Comparison of ENCODE assay signal across 8 cellular contexts in the genomic region with DNA sequence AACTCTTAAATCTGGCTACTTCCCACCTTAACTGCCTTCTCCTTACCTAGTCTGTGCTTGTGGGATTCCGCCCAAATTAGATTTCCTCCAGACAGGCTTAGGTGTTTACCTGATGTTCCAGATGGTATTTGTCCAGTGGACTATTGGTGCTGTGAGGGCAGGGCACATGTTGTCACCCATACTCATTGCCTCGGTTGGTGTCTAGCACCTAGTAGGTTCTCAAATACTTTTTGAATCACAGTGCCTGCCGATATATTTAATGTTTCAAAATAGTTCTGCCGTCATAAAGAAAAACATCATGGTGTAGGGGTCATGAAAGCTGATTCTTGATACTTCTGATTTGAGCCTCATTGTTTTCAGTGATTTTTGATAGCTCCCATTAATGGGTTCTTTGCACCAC. TPM values are rescaled to one million over a fixed set of nuclear protein-coding genes. Genes with fewer than 3 reads are reported as not detected.
A peak's percentile ranks its signal among the peaks of the same experiment; 100 is the strongest.
DNase-seq lines count a peak whose midpoint lies in the region; ATAC-seq and TF ChIP-seq lines count a peak whose summit lies in the region.

No MANE protein-coding gene starts in this region.

- H3K36me3 ChIP-seq in GM06990 (ENCODE audit: control insufficient read depth, insufficient read depth, low read length) (no peaks in the 10 kb centered on the region; the same call in 1 of the 2 replicates), SJCRH30 (peaks cover 31% of the 10 kb centered on the region), esophagus squamous epithelium (peaks cover 0 to 5% (median 0%) of the 10 kb centered on the region in 3 donors), prostate gland (no peaks in the 10 kb centered on the region)

- intact Hi-C loops in esophagus squamous epithelium (cut with DNase I), result no loop called here
- intact Hi-C loops in prostate gland (cut with DNase I), result loop anchor here (5.0 to 10.0 kb wide), 2 partner anchors 190 to 318 kb away; partner anchors contain the start of genes ATG4B, STK25 and THAP4

- 0 to 5% methylated on average over 4 of the region's 4 CpGs for WGBS in esophagus squamous epithelium, 2 donors
- 7% methylated on average over 4 of the region's 4 CpGs for WGBS in prostate gland

- no peak for TF ChIP-seq CTCF in GM06990 (IDR thresholded peaks at IDR 0.05; ENCODE audit: insufficient read depth, low read length, poor library complexity, severe bottlenecking)
- no peak for TF ChIP-seq CTCF in esophagus squamous epithelium (IDR thresholded peaks at IDR 0.05)
- no peak for TF ChIP-seq CTCF in prostate gland (IDR thresholded peaks at IDR 0.05)

- H3K27ac ChIP-seq in SJCRH30 (peak overlapping the region; percentile 98), esophagus squamous epithelium (peak overlapping the region; percentile 95 to 100 (median 100)), prostate gland (peak overlapping the region; percentile 98)

- H3K4me3 ChIP-seq in GM06990 (replicated peaks; ENCODE audit: low read depth, low read length) (peak overlapping the region; percentile 97), SJCRH30 (peak overlapping the region; percentile 94), esophagus squamous epithelium (peak overlapping the region; percentile 70 to 93 (median 85)), prostate gland (peak overlapping the region; percentile 88 to 92)

- ATAC-seq in HG03460 (IDR thresholded peaks at IDR 0.05; ENCODE audit: unreplicated experiment) (no peak), GM19351 (IDR thresholded peaks at IDR 0.05; ENCODE audit: unreplicated experiment) (no peak)

- H3K9me3 ChIP-seq in SJCRH30 (replicated peaks), result no peaks in the 10 kb centered on the region
- no peaks in the 10 kb centered on the region for H3K9me3 ChIP-seq in esophagus squamous epithelium
- H3K9me3 ChIP-seq in prostate gland, result no peaks in the 10 kb centered on the region

- H3K4me1 ChIP-seq in SJCRH30 (peaks cover 5% of the 10 kb centered on the region; the same call in 1 of the 2 replicates), esophagus squamous epithelium (peaks cover 14 to 81% (median 48%) of the 10 kb centered on the region in 3 donors), prostate gland (replicated peaks) (peaks cover 11% of the 10 kb centered on the region)

- no peak for DNase-seq in GM06990 (ENCODE audit: extremely low read depth, insufficient read length)
- DNase-seq in SJCRH30, result no peak
- DNase-seq in esophagus squamous epithelium (lab: John Stamatoyannopoulos, UW), result no peak
- DNase-seq in prostate gland (ENCODE audit: low spot score), result peak; percentile 24
- no peak for DNase-seq in NCI-H526 (lab: John Stamatoyannopoulos, UW)
- no peak for DNase-seq in hippocampal formation (lab: John Stamatoyannopoulos, UW)

- H3K27me3 ChIP-seq in GM06990 (replicated peaks; ENCODE audit: control insufficient read depth, insufficient read depth, low read length), result no peaks in the 10 kb centered on the region
- H3K27me3 ChIP-seq in SJCRH30, result no peaks in the 10 kb centered on the region
- H3K27me3 ChIP-seq in esophagus squamous epithelium, result no peaks in the 10 kb centered on the region
- H3K27me3 ChIP-seq in prostate gland (replicated peaks; ENCODE audit: insufficient read depth), result no peaks in the 10 kb centered on the region

- TF ChIP-seq POLR2A in esophagus squamous epithelium (IDR thresholded peaks at IDR 0.05), result no peak
- TF ChIP-seq POLR2A in prostate gland (IDR thresholded peaks at IDR 0.05), result no peak

RNA-seq across cellular contexts. Expression of gene SEPTIN2, which starts 1.1 kb away (rescaled TPM):
- 589 and 661 TPM in 2 replicates for total RNA-seq in SJCRH30 (2014; rRNA removed; shearing (Covaris generic))
- total RNA-seq in esophagus squamous epithelium (100 to 1,000 TPM in 3 of 4 donors, 10 to 100 TPM in 1; 95.9 to 236 (median 185) TPM), prostate gland (100 to 1,000 TPM; 202 to 284 TPM)

RNA-seq across cellular contexts. Expression of gene HDLBP, which starts 1.4 kb away (rescaled TPM):
- total RNA-seq in SJCRH30 (2014; rRNA removed; shearing (Covaris generic)), result 522 and 557 TPM in 2 replicates
- total RNA-seq in esophagus squamous epithelium (100 to 1,000 TPM; 239 to 310 (median 273) TPM), prostate gland (100 to 1,000 TPM; 529 to 612 TPM)

RNA-seq across cellular contexts. Expression of gene FARP2, which starts 39.3 kb away (rescaled TPM):
- total RNA-seq in SJCRH30 (2014; rRNA removed; shearing (Covaris generic)), result 68.6 and 69.6 TPM in 2 replicates
- 10 to 100 TPM; 20.8 to 41.8 (median 37.1) TPM for total RNA-seq in esophagus squamous epithelium
- total RNA-seq in prostate gland, result 10 to 100 TPM; 32.4 to 35.9 TPM
